ENCODE assay signal across 20 cellular contexts in genomic region chr2:75325594-75325993, GRCh38.
DNase-seq lines count a peak whose midpoint lies in the region; ATAC-seq and TF ChIP-seq lines count a peak whose summit lies in the region.
"Had no signal": no experiment of that assay in that cellular context is flagged by ENCODE, and none has a peak within 500 bp of the region (broad histone marks: within the 10 kb centered on the region; RNA-seq: fewer than 3 reads in every experiment).

No MANE protein-coding gene starts in this region.

- H3K36me3 Mint-ChIP-seq in nephron (ENCODE audit: low read depth) = no peaks in the 10 kb centered on the region
- H3K36me3 Mint-ChIP-seq in CD4-positive, alpha-beta memory T cell = no peaks in the 10 kb centered on the region
- H3K36me3 Mint-ChIP-seq: CD4-positive, CD25-positive, alpha-beta regulatory T cell; CD8-positive, alpha-beta memory T cell had no signal

- H3K4me1 Mint-ChIP-seq in nephron = peaks cover 31% of the 10 kb centered on the region
- H3K4me1 Mint-ChIP-seq in CD4-positive, alpha-beta memory T cell = no peaks in the 10 kb centered on the region
- H3K4me1 Mint-ChIP-seq: CD8-positive, alpha-beta memory T cell had no signal

- H3K27me3 ChIP-seq in left ventricle myocardium inferior (ENCODE audit: low read depth) = no peaks in the 10 kb centered on the region
- H3K27me3 ChIP-seq in CD4-positive, alpha-beta memory T cell (ENCODE audit: insufficient read depth, low read length) = no peaks in the 10 kb centered on the region
- H3K27me3 ChIP-seq: BLaER1 had no signal

- TF ChIP-seq CTCF in left ventricle myocardium inferior (IDR thresholded peaks at IDR 0.05; ENCODE audit: borderline replicate concordance) = no peak
- TF ChIP-seq CTCF in nephron (IDR thresholded peaks at IDR 0.05; ENCODE audit: unreplicated experiment in 3 of 3) = no peak

- no peak overlapping the region for H3K4me3 ChIP-seq in left ventricle myocardium inferior
- no peak overlapping the region for H3K4me3 ChIP-seq in CD4-positive, alpha-beta memory T cell (ENCODE audit: low read length in 2 of 2)
- H3K4me3 ChIP-seq: BLaER1, GM23248, HAP-1 had no signal

- POLR2A ChIA-PET in CD4-positive, alpha-beta memory T cell (lab: Charles Lee; ENCODE audit: partially characterized antibody) = no interaction called here

- H3K9me3 Mint-ChIP-seq in nephron = peaks cover 13% of the 10 kb centered on the region
- H3K9me3 Mint-ChIP-seq in CD4-positive, alpha-beta memory T cell = peaks cover 0 to 8% (median 2%) of the 10 kb centered on the region in 8 donors
- H3K9me3 Mint-ChIP-seq: HFFc6 had no signal

- H3K9me3 ChIP-seq in left ventricle myocardium inferior (replicated peaks) = no peaks in the 10 kb centered on the region
- no peaks in the 10 kb centered on the region for H3K9me3 ChIP-seq in CD4-positive, alpha-beta memory T cell (ENCODE audit: control insufficient read depth in 1 of 2, low read length in 2 of 2)
- H3K9me3 ChIP-seq: BLaER1, HAP-1 had no signal

- peaks cover 6% of the 10 kb centered on the region for H3K4me1 ChIP-seq in left ventricle myocardium inferior
- no peaks in the 10 kb centered on the region for H3K4me1 ChIP-seq in CD4-positive, alpha-beta memory T cell (ENCODE audit: insufficient read depth, low read length)
- H3K4me1 ChIP-seq: BLaER1, HAP-1 had no signal

- peak overlapping the region; percentile 27 to 69 (median 29) for H3K27ac Mint-ChIP-seq in nephron
- no peak overlapping the region for H3K27ac Mint-ChIP-seq in CD4-positive, alpha-beta memory T cell
- H3K27ac Mint-ChIP-seq: B cell; CD8-positive, alpha-beta memory T cell; HFFc6 had no signal

- no peak for DNase-seq in left ventricle myocardium inferior
- DNase-seq in left cardiac atrium = no peak
- peak; percentile 33 for DNase-seq in iPS-NIHi11 (ENCODE audit: low spot score)
- no peak for DNase-seq in CD4-positive, alpha-beta memory T cell
- DNase-seq: CD4-positive, CD25-positive, alpha-beta regulatory T cell; CD8-positive, alpha-beta memory T cell; DMS 273 treated with DMSO at 0.1 percent for 48 hours; DMS79; EL; GF-D8; GM23248; HFFc6 had no signal

- peaks cover 6% of the 10 kb centered on the region for H3K27me3 Mint-ChIP-seq in nephron (ENCODE audit: low read depth)
- peaks cover 5 to 12% of the 10 kb centered on the region in 2 donors for H3K27me3 Mint-ChIP-seq in CD4-positive, alpha-beta memory T cell
- H3K27me3 Mint-ChIP-seq: B cell had no signal

- intact Hi-C loops in left ventricle myocardium inferior (cut with micrococcal nuclease) (no loop called here), left cardiac atrium (cut with DNase I) (no loop called here)
- intact Hi-C loops in CD4-positive, alpha-beta memory T cell (cut with micrococcal nuclease) = no loop called here

- no peak overlapping the region for H3K4me3 Mint-ChIP-seq in nephron
- no peak overlapping the region for H3K4me3 Mint-ChIP-seq in CD4-positive, alpha-beta memory T cell
- H3K4me3 Mint-ChIP-seq: B cell; CD4-positive, CD25-positive, alpha-beta regulatory T cell; CD8-positive, alpha-beta memory T cell; HFFc6 had no signal

- H3K27ac ChIP-seq in left ventricle myocardium inferior (replicated peaks) = peak overlapping the region; percentile 5
- no peak overlapping the region for H3K27ac ChIP-seq in CD4-positive, alpha-beta memory T cell (ENCODE audit: low read depth, low read length)
- H3K27ac ChIP-seq: 22Rv1, BLaER1, C4-2B, GM23248 had no signal

- ATAC-seq in left cardiac atrium (no peak), GM19324 (IDR thresholded peaks at IDR 0.05; ENCODE audit: low FRiP score, unreplicated experiment) (no peak), HG02970 (IDR thresholded peaks at IDR 0.05; ENCODE audit: low FRiP score, unreplicated experiment) (no peak)

- CTCF ChIA-PET in CD4-positive, alpha-beta memory T cell (lab: Charles Lee; ENCODE audit: partially characterized antibody) = no interaction called here

- no peaks in the 10 kb centered on the region for H3K36me3 ChIP-seq in left ventricle myocardium inferior
- no peaks in the 10 kb centered on the region for H3K36me3 ChIP-seq in CD4-positive, alpha-beta memory T cell (ENCODE audit: insufficient read depth, low read length)
- H3K36me3 ChIP-seq: BLaER1, HAP-1 had no signal

Comparison
In these comparisons a context has a peak if more than half of its experiments do, and no peak if none do; other contexts are left out.
1. H3K27ac Mint-ChIP-seq: peak in nephron (3 of 3); none in CD4-positive, alpha-beta memory T cell (0 of 7).